8 cellular contexts compared by ENCODE assay signal in genomic region chr17:29616300-29617048, GRCh38. TPM values are rescaled to one million over a fixed set of nuclear protein-coding genes. Genes with fewer than 3 reads are reported as not detected.
DNase-seq lines count a peak whose midpoint lies in the region; ATAC-seq and TF ChIP-seq lines count a peak whose summit lies in the region.

No MANE protein-coding gene starts in this region.

- H3K4me3 ChIP-seq in endocrine pancreas (ENCODE audit: control insufficient read depth, insufficient read depth, low read length) (peak overlapping the region; percentile 26), ovary (peak overlapping the region; percentile 40)

- H3K27me3 ChIP-seq in endocrine pancreas (ENCODE audit: control insufficient read depth, insufficient read depth, low read length) = no peaks in the 10 kb centered on the region
- H3K27me3 ChIP-seq in ovary = no peaks in the 10 kb centered on the region

- no peaks in the 10 kb centered on the region for H3K36me3 ChIP-seq in ES-I3 (ENCODE audit: insufficient read depth, low read length)
- H3K36me3 ChIP-seq in endocrine pancreas (ENCODE audit: control insufficient read depth, insufficient read depth, low read length) = no peaks in the 10 kb centered on the region
- no peaks in the 10 kb centered on the region for H3K36me3 ChIP-seq in ovary

- TF ChIP-seq CTCF in ovary (IDR thresholded peaks at IDR 0.05) = no peak
- no peak for TF ChIP-seq CTCF in GM10248 (IDR thresholded peaks at IDR 0.05; ENCODE audit: control extremely low read depth, extremely low read depth, low read depth, missing control alignments)

- peak overlapping the region; percentile 73 for H3K9ac ChIP-seq in ES-I3 (ENCODE audit: low read depth, low read length)
- H3K9ac ChIP-seq in endocrine pancreas (ENCODE audit: control insufficient read depth, insufficient read depth, low read length) = no peak overlapping the region

- H3K9me3 ChIP-seq in ES-I3 (ENCODE audit: control insufficient read depth, insufficient read depth, low read length) (peaks cover 3% of the 10 kb centered on the region; the same call in 1 of the 2 replicates), endocrine pancreas (ENCODE audit: control insufficient read depth, low read length) (no peaks in the 10 kb centered on the region), ovary (no peaks in the 10 kb centered on the region)

- DNase-seq in NCI-H69 (lab: John Stamatoyannopoulos, UW) (peak; percentile 46), ovary (peak in 1 of 5 donors; percentile 38), iPS-NIHi7 (ENCODE audit: extremely low spot score) (no peak), GM10248 (ENCODE audit: extremely low spot score) (no peak)

- H3K4me1 ChIP-seq in ES-I3 (ENCODE audit: insufficient read depth, low read length) (peaks cover 42% of the 10 kb centered on the region), endocrine pancreas (ENCODE audit: control insufficient read depth, insufficient read depth, low read length) (no peaks in the 10 kb centered on the region), ovary (ENCODE audit: insufficient read depth) (peaks cover 17% of the 10 kb centered on the region)

- CTCF ChIA-PET in GM10248 (lab: Yijun Ruan, JAX) = interaction anchor here (0.5 to 7.0 kb wide), 76 partner anchors 8 to 669 kb away, joined by 3 to 172 read pairs (median 6); partner anchors contain the start of genes ANKRD13B, EFCAB5, GIT1 and SSH2

- H3K27ac ChIP-seq in ovary = no peak overlapping the region

- ATAC-seq in HG03196 (IDR thresholded peaks at IDR 0.05; ENCODE audit: unreplicated experiment) (no peak), GM21447 (IDR thresholded peaks at IDR 0.05; ENCODE audit: unreplicated experiment) (no peak)

- TF ChIP-seq EP300 in ovary (IDR thresholded peaks at IDR 0.05) = no peak

- intact Hi-C loops in ovary (cut with DNase I) = no loop called here

- 27 to 32% (median 28%) methylated on average over 32 of the region's 32 CpGs for whole genome bisulfite sequencing in ovary, 3 donors

- POLR2A ChIA-PET in GM10248 (lab: Yijun Ruan, JAX) = interaction anchor here (0.5 to 1.0 kb wide), 5 partner anchors 23 to 191 kb away, joined by 3 to 6 read pairs (median 4); partner anchors contain the start of gene GIT1

- no peak for TF ChIP-seq POLR2A in ovary (IDR thresholded peaks at IDR 0.05)

RNA-seq across cellular contexts. Expression of gene CORO6, which starts 6.2 kb away (rescaled TPM):
- 1 to 10 TPM; 1.2 to 9.0 (median 3.5) TPM for total RNA-seq in ovary
- 1 to 10 TPM; 2.1 to 4.2 TPM for polyA plus RNA-seq in ovary

RNA-seq across cellular contexts. Expression of gene ANKRD13B, which starts 23.5 kb away (rescaled TPM):
- total RNA-seq in ovary = 10 to 100 TPM; 10.5 to 23.4 (median 14.7) TPM
- polyA plus RNA-seq in ovary = 10 to 100 TPM in 1 of 2 donors, 1 to 10 TPM in 1; 3.6 to 11.4 TPM

RNA-seq across cellular contexts. Expression of gene GIT1, which starts 27.0 kb away (rescaled TPM):
- total RNA-seq in ovary = 10 to 100 TPM; 18.0 to 51.8 (median 39.2) TPM
- polyA plus RNA-seq in ovary = 10 to 100 TPM; 20.3 to 27.0 TPM

RNA-seq across cellular contexts. Expression of gene TP53I13, which starts 48.0 kb away (rescaled TPM):
- total RNA-seq in ovary = 10 to 100 TPM; 30.4 to 49.5 (median 41.3) TPM
- polyA plus RNA-seq in ovary = 10 to 100 TPM in 1 of 2 donors, 1 to 10 TPM in 1; 2.2 to 44.7 TPM

RNA-seq across cellular contexts. Expression of gene ABHD15, which starts 49.6 kb away (rescaled TPM):
- total RNA-seq in ovary = 1 to 10 TPM; 4.2 to 7.6 (median 4.8) TPM
- polyA plus RNA-seq in ovary = 1 to 10 TPM; 3.0 to 8.7 TPM
